2 cellular contexts compared by ENCODE assay signal in the genomic region with DNA sequence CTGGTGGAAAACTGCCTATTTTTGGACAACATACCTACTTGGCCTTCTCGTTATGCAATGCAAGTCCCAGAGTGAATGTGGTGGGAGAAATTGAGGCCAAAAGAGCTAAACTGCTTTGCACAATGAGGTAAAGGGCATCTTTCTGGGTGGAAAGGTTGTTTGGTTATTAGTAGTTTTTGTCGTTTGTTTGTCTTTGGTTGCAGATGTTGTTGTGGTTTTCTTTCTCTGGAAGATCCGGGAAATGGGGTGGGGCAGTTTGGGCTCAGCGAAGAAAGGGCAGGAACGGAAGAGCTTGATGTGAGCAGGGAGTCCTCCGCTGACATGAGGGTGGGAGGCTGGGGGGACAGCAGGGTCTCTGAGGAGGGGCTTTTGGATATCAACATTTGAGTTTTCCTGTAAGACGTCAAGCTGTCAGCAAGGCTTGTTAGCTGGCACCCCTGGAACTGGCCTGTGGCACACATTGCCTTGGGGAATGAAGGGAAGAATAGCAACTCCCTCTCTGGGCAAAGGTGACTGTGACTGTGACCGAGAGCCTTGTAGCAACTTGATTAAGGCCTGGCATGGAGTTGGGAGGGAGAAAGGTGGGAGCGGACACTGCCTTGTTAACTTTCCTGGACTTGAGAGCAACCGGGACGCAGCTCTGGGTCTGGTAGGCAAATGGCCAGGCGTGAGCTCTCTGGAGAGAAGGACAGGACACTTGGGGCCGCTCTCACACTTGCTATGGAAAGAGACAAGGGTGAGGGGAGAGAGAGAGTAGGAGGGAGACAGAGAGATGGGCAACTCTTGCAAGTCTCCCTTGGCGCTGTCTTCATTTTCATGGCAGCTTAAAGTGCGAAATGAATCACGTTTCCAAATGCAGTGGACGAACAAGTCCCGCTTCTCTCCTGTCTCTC.
A peak's percentile ranks its signal among the peaks of the same experiment; 100 is the strongest.
TF ChIP-seq lines count a peak whose summit lies in the region.

No MANE protein-coding gene starts in this region.

TF ChIP-seq in GM23338, 12 proteins besides CTCF, POLR2A, EP300 and RAD21 (continues in another document):
- TF ChIP-seq, protein P1, sequence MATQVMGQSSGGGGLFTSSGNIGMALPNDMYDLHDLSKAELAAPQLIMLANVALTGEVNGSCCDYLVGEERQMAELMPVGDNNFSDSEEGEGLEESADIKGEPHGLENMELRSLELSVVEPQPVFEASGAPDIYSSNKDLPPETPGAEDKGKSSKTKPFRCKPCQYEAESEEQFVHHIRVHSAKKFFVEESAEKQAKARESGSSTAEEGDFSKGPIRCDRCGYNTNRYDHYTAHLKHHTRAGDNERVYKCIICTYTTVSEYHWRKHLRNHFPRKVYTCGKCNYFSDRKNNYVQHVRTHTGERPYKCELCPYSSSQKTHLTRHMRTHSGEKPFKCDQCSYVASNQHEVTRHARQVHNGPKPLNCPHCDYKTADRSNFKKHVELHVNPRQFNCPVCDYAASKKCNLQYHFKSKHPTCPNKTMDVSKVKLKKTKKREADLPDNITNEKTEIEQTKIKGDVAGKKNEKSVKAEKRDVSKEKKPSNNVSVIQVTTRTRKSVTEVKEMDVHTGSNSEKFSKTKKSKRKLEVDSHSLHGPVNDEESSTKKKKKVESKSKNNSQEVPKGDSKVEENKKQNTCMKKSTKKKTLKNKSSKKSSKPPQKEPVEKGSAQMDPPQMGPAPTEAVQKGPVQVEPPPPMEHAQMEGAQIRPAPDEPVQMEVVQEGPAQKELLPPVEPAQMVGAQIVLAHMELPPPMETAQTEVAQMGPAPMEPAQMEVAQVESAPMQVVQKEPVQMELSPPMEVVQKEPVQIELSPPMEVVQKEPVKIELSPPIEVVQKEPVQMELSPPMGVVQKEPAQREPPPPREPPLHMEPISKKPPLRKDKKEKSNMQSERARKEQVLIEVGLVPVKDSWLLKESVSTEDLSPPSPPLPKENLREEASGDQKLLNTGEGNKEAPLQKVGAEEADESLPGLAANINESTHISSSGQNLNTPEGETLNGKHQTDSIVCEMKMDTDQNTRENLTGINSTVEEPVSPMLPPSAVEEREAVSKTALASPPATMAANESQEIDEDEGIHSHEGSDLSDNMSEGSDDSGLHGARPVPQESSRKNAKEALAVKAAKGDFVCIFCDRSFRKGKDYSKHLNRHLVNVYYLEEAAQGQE (IDR thresholded peaks at IDR 0.05; ENCODE audit: unreplicated experiment): no peak
- TF ChIP-seq, protein P2, sequence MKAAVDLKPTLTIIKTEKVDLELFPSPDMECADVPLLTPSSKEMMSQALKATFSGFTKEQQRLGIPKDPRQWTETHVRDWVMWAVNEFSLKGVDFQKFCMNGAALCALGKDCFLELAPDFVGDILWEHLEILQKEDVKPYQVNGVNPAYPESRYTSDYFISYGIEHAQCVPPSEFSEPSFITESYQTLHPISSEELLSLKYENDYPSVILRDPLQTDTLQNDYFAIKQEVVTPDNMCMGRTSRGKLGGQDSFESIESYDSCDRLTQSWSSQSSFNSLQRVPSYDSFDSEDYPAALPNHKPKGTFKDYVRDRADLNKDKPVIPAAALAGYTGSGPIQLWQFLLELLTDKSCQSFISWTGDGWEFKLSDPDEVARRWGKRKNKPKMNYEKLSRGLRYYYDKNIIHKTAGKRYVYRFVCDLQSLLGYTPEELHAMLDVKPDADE (IDR thresholded peaks at IDR 0.05): no peak
- no peak for TF ChIP-seq POLR2AphosphoS5 (IDR thresholded peaks at IDR 0.05; ENCODE audit: low read depth)
- TF ChIP-seq EZH2 (IDR thresholded peaks at IDR 0.05; ENCODE audit: low read depth, unreplicated experiment): no peak
- no peak for TF ChIP-seq CREB1 (CRISPR knock-in tag; IDR thresholded peaks at IDR 0.05; ENCODE audit: low read depth)
- no peak for TF ChIP-seq ZNF331 (CRISPR knock-in tag; IDR thresholded peaks at IDR 0.05; ENCODE audit: low read depth)
- TF ChIP-seq ZNF114 (CRISPR knock-in tag; IDR thresholded peaks at IDR 0.05): no peak

TF ChIP-seq in WTC11, 78 proteins besides CTCF, POLR2A, EP300 and RAD21:
- TF ChIP-seq, protein P3, sequence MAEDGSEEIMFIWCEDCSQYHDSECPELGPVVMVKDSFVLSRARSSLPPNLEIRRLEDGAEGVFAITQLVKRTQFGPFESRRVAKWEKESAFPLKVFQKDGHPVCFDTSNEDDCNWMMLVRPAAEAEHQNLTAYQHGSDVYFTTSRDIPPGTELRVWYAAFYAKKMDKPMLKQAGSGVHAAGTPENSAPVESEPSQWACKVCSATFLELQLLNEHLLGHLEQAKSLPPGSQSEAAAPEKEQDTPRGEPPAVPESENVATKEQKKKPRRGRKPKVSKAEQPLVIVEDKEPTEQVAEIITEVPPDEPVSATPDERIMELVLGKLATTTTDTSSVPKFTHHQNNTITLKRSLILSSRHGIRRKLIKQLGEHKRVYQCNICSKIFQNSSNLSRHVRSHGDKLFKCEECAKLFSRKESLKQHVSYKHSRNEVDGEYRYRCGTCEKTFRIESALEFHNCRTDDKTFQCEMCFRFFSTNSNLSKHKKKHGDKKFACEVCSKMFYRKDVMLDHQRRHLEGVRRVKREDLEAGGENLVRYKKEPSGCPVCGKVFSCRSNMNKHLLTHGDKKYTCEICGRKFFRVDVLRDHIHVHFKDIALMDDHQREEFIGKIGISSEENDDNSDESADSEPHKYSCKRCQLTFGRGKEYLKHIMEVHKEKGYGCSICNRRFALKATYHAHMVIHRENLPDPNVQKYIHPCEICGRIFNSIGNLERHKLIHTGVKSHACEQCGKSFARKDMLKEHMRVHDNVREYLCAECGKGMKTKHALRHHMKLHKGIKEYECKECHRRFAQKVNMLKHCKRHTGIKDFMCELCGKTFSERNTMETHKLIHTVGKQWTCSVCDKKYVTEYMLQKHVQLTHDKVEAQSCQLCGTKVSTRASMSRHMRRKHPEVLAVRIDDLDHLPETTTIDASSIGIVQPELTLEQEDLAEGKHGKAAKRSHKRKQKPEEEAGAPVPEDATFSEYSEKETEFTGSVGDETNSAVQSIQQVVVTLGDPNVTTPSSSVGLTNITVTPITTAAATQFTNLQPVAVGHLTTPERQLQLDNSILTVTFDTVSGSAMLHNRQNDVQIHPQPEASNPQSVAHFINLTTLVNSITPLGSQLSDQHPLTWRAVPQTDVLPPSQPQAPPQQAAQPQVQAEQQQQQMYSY (CRISPR knock-in tag; IDR thresholded peaks at IDR 0.05): peak; percentile 69; the same call in 1 of the 2 replicates
- TF ChIP-seq IRF2 (CRISPR knock-in tag; IDR thresholded peaks at IDR 0.05; ENCODE audit: borderline replicate concordance, low read depth) (no peak), ZNF416 (CRISPR knock-in tag; IDR thresholded peaks at IDR 0.05) (no peak)
